Comparison of ENCODE assay signal across 8 cellular contexts in genomic region chr16:10981697-10982216, GRCh38. TPM values are rescaled to one million over a fixed set of nuclear protein-coding genes. Genes with fewer than 3 reads are reported as not detected.
DNase-seq lines count a peak whose midpoint lies in the region; ATAC-seq lines count a peak whose summit lies in the region.

No MANE protein-coding gene starts in this region.

- intact Hi-C loops in activated naive CD4-positive, alpha-beta T cell treated with anti-CD3 and anti-CD28 coated beads for 36 hours (cut with micrococcal nuclease), result loop anchor here (1.0 to 10.0 kb wide), 3 partner anchors 10 to 803 kb away; no protein-coding TSS in a partner anchor

- H3K27me3 Mint-ChIP-seq in activated naive CD4-positive, alpha-beta T cell treated with anti-CD3 and anti-CD28 coated beads for 36 hours (ENCODE audit: low read depth), result no peaks in the 10 kb centered on the region

- CTCF ChIA-PET in activated naive CD4-positive, alpha-beta T cell treated with anti-CD3 and anti-CD28 coated beads for 36 hours (lab: Charles Lee), result interaction anchor here (0.6 to 4.4 kb wide), 4 partner anchors 10 to 355 kb away, joined by 3 to 38 read pairs (median 28); partner anchors contain the start of gene SOCS1

- H3K4me3 Mint-ChIP-seq in activated naive CD4-positive, alpha-beta T cell treated with anti-CD3 and anti-CD28 coated beads for 36 hours, result no peak overlapping the region

- ATAC-seq in HG02623 (IDR thresholded peaks at IDR 0.05; ENCODE audit: unreplicated experiment), result peak; percentile 63

- no peak overlapping the region for H3K27ac Mint-ChIP-seq in activated naive CD4-positive, alpha-beta T cell treated with anti-CD3 and anti-CD28 coated beads for 36 hours

- DNase-seq in stimulated activated naive CD4-positive, alpha-beta T cell treated with Interleukin-2 at 50 U/mL for 16 hours (lab: John Stamatoyannopoulos, UW), result peak; percentile 18
- DNase-seq in stimulated activated naive CD4-positive, alpha-beta T cell (lab: John Stamatoyannopoulos, UW), result no peak
- DNase-seq in NCI-H345 (lab: John Stamatoyannopoulos, UW) (peak; percentile 3), retina (peak; percentile 18), putamen (ENCODE audit: low spot score) (no peak), substantia nigra (lab: John Stamatoyannopoulos, UW) (no peak)
- peak; percentile 76 for DNase-seq in activated naive CD4-positive, alpha-beta T cell treated with anti-CD3 and anti-CD28 coated beads for 36 hours

- H3K27ac ChIP-seq in substantia nigra (ENCODE audit: low read depth, low read length, poor library complexity, severe bottlenecking), result no peak overlapping the region

- no peaks in the 10 kb centered on the region for H3K9me3 Mint-ChIP-seq in activated naive CD4-positive, alpha-beta T cell treated with anti-CD3 and anti-CD28 coated beads for 36 hours

- H3K4me1 Mint-ChIP-seq in activated naive CD4-positive, alpha-beta T cell treated with anti-CD3 and anti-CD28 coated beads for 36 hours (ENCODE audit: low read depth), result peaks cover 36% of the 10 kb centered on the region

- peaks cover 5% of the 10 kb centered on the region for H3K36me3 Mint-ChIP-seq in activated naive CD4-positive, alpha-beta T cell treated with anti-CD3 and anti-CD28 coated beads for 36 hours (ENCODE audit: low read depth)

RNA-seq across cellular contexts. Expression of gene CLEC16A, which starts 37.4 kb away (rescaled TPM):
- 10 to 100 TPM; 18.4 to 20.1 TPM for total RNA-seq in activated naive CD4-positive, alpha-beta T cell treated with anti-CD3 and anti-CD28 coated beads for 36 hours

RNA-seq across cellular contexts. Expression of gene DEXI, which starts 39.5 kb away (rescaled TPM):
- total RNA-seq in activated naive CD4-positive, alpha-beta T cell treated with anti-CD3 and anti-CD28 coated beads for 36 hours, result 10 to 100 TPM; 23.4 to 25.9 TPM

Comparison
In these comparisons a context has a peak if more than half of its experiments do, and no peak if none do; other contexts are left out.
1. DNase-seq: peak in stimulated activated naive CD4-positive, alpha-beta T cell treated with Interleukin-2 at 50 U/mL for 16 hours (single experiment), NCI-H345 (single experiment), activated naive CD4-positive, alpha-beta T cell treated with anti-CD3 and anti-CD28 coated beads for 36 hours (single experiment) and retina (single experiment); none in stimulated activated naive CD4-positive, alpha-beta T cell (0 of 6), putamen (single experiment) and substantia nigra (0 of 49).